ENCODE assay signal across 32 cellular contexts in genomic region chr16:69744363-69745231, GRCh38. TPM values are rescaled to one million over a fixed set of nuclear protein-coding genes. Genes with fewer than 3 reads are reported as not detected.
A peak's percentile ranks its signal among the peaks of the same experiment; 100 is the strongest.
DNase-seq lines count a peak whose midpoint lies in the region; ATAC-seq, FAIRE-seq and TF ChIP-seq lines count a peak whose summit lies in the region.
"Had no signal": no experiment of that assay in that cellular context is flagged by ENCODE, and none has a peak within 500 bp of the region (broad histone marks: within the 10 kb centered on the region; RNA-seq: fewer than 3 reads in every experiment).

No MANE protein-coding gene starts in this region.

- peaks cover 1% of the 10 kb centered on the region for H3K79me2 ChIP-seq in GM12878 (ENCODE audit: control insufficient read depth, insufficient read depth, low read length)

- RAD21 ChIA-PET in GM12878 (lab: Charles Lee; ENCODE audit: unreplicated experiment) = no interaction called here

- H3K9me3 ChIP-seq in GM12878 (replicated peaks; ENCODE audit: control insufficient read depth, insufficient read depth, low read length) = no peaks in the 10 kb centered on the region
- no peaks in the 10 kb centered on the region for H3K9me3 ChIP-seq in spleen
- no peaks in the 10 kb centered on the region for H3K9me3 ChIP-seq in MG63
- H3K9me3 ChIP-seq: adrenal gland, heart right ventricle, right atrium auricular region, stomach, uterus had no signal

- TF ChIP-seq EP300 in GM12878 (IDR thresholded peaks at IDR 0.05; ENCODE audit: borderline replicate concordance in 1 of 2, control insufficient read depth in 1 of 2, low read depth in 2 of 2, low read length in 2 of 2) = no peak

- no peaks in the 10 kb centered on the region for H3K27me3 Mint-ChIP-seq in activated naive CD4-positive, alpha-beta T cell treated with anti-CD3 and anti-CD28 coated beads, Interleukin-2, amount 10 ng/mL, durations not matched to agents 7 days and 5 days
- H3K27me3 Mint-ChIP-seq: brain; CD4-positive, alpha-beta T cell; IgD-negative memory B cell; T-helper 17 cell had no signal

- no peaks in the 10 kb centered on the region for H3K4me1 ChIP-seq in GM12878 (ENCODE audit: control insufficient read depth, insufficient read depth, low read length)
- peaks cover 0 to 13% (median 6%) of the 10 kb centered on the region in 6 donors for H3K4me1 ChIP-seq in spleen
- H3K4me1 ChIP-seq: uterus had no signal

- intact Hi-C loops in GM12878 (cut with micrococcal nuclease; ENCODE audit: unreplicated experiment) = no loop called here
- intact Hi-C loops in spleen (cut with DNase I; ENCODE audit: low total_unique reads) = no loop called here

- H3K36me3 ChIP-seq in GM12878 (ENCODE audit: control insufficient read depth in 2 of 2, insufficient read depth in 2 of 2, low read length in 1 of 2) (peaks cover 41 to 60% of the 10 kb centered on the region in 2 experiments), spleen (peaks cover 15 to 100% (median 96%) of the 10 kb centered on the region in 6 donors), MG63 (peaks cover 44% of the 10 kb centered on the region)
- H3K36me3 ChIP-seq: uterus had no signal

- peaks cover 72% of the 10 kb centered on the region for H3K36me3 Mint-ChIP-seq in activated naive CD4-positive, alpha-beta T cell treated with anti-CD3 and anti-CD28 coated beads, Interleukin-2, amount 10 ng/mL, durations not matched to agents 7 days and 5 days

- TF ChIP-seq RAD21 in GM12878 (IDR thresholded peaks at IDR 0.05; ENCODE audit: insufficient read depth, low read depth, low read length) = no peak

- H2AFZ ChIP-seq in GM12878 (ENCODE audit: control insufficient read depth, low read depth, low read length) = no peak overlapping the region

- DNase-seq in activated naive CD4-positive, alpha-beta T cell treated with anti-CD3 and anti-CD28 coated beads, Interleukin-2, amount 10 ng/mL, durations not matched to agents 7 days and 5 days = no peak
- DNase-seq in activated naive CD4-positive, alpha-beta T cell treated with anti-CD3 and anti-CD28 coated beads, Interleukin-2, amount 50 U/mL, for 16 hours = no peak
- DNase-seq in GM12878 (ENCODE audit: low read depth, low spot score) = no peak
- peak; percentile 59 for DNase-seq in spleen
- DNase-seq in MG63 = no peak
- DNase-seq in kidney glomerular epithelial cell (lab: John Stamatoyannopoulos, UW) = no peak
- DNase-seq: activated CD8-positive, alpha-beta memory T cell treated with anti-CD3 and anti-CD28 coated beads for 24 hours; activated gamma-delta T cell; activated T-cell treated with anti-CD3 and anti-CD28 coated beads for 4 hours; adrenal gland; AML-193; CD4-positive, alpha-beta T cell; dorsolateral prefrontal cortex; heart right ventricle; left ventricle myocardium superior; NCI-H1048; NCI-H748 treated with DMSO at 0.1 percent for 48 hours; Right ventricle myocardium superior; stimulated activated CD4-positive, alpha-beta T cell treated with anti-CD3 and anti-CD28 coated beads, Interleukin-1b, Interleukin-23, amount 100 ng/mL, for 48 hours; stomach; T-helper 17 cell; uterus had no signal

- BruUV-seq in GM12878 (replicated peaks; lab: Mats Ljungman, UMichigan) = no TSS peak

- H3K4me3 Mint-ChIP-seq in activated naive CD4-positive, alpha-beta T cell treated with anti-CD3 and anti-CD28 coated beads, Interleukin-2, amount 10 ng/mL, durations not matched to agents 7 days and 5 days = no peak overlapping the region
- H3K4me3 Mint-ChIP-seq: brain; CD4-positive, alpha-beta T cell; IgD-negative memory B cell; T-helper 17 cell had no signal

- FAIRE-seq in GM12878 (lab: Jason Lieb, UNC) = no peak
- FAIRE-seq: endometrium, frontal cortex, keratinocyte, TTC549 had no signal

- peaks cover 2% of the 10 kb centered on the region for H3K4me1 Mint-ChIP-seq in activated naive CD4-positive, alpha-beta T cell treated with anti-CD3 and anti-CD28 coated beads, Interleukin-2, amount 10 ng/mL, durations not matched to agents 7 days and 5 days
- H3K4me1 Mint-ChIP-seq: brain, IgD-negative memory B cell had no signal

- no peak for TF ChIP-seq CTCF in GM12878 (IDR thresholded peaks at IDR 0.05 in 2 of 3, conservative IDR thresholded peaks at IDR 0.05 in 1 of 3; ENCODE audit: control insufficient read depth in 2 of 3, extremely low read depth in 1 of 3, insufficient read depth in 1 of 3, low read depth in 3 of 3, low read length in 3 of 3)
- TF ChIP-seq CTCF in spleen (IDR thresholded peaks at IDR 0.05 in 8 of 11, conservative IDR thresholded peaks at IDR 0.05 in 3 of 11) = no peak

- H3K9ac ChIP-seq in GM12878 (ENCODE audit: control insufficient read depth, insufficient read depth, low read length) = no peak overlapping the region

- peak; percentile 38 for TF ChIP-seq POLR2A in GM12878 (IDR thresholded peaks at IDR 0.05; ENCODE audit: low read depth, low read length)
- TF ChIP-seq POLR2A in spleen (IDR thresholded peaks at IDR 0.05) = no peak

- WGBS in GM12878 (ENCODE audit: insufficient coverage, insufficient replicate concordance, low lambda C conversion rate, missing lambda C conversion rate) = 97% methylated on average over 34 of the region's 35 CpGs
- 92 to 96% (median 94%) methylated on average over 33 to 35 of the region's 35 CpGs for WGBS in spleen, 5 donors

- no peaks in the 10 kb centered on the region for H4K20me1 ChIP-seq in GM12878 (ENCODE audit: control insufficient read depth, insufficient read depth)

- no peak overlapping the region for H3K4me2 ChIP-seq in GM12878 (ENCODE audit: control insufficient read depth, insufficient read depth)
- H3K4me2 ChIP-seq: smooth muscle cell had no signal

- POLR2A ChIA-PET in GM12878 (lab: Charles Lee) = no interaction called here

- H3K27me3 ChIP-seq in GM12878 (replicated peaks in 1 of 2; ENCODE audit: control insufficient read depth in 2 of 2, insufficient read depth in 2 of 2, low read length in 1 of 2) (no peaks in the 10 kb centered on the region), spleen (replicated peaks in 1 of 7) (no peaks in the 10 kb centered on the region), MG63 (no peaks in the 10 kb centered on the region)
- H3K27me3 ChIP-seq: adrenal gland, dorsolateral prefrontal cortex, heart right ventricle, right atrium auricular region, stomach, uterus had no signal

- ATAC-seq in GM12878 = no peak
- ATAC-seq: activated CD4-positive, CD25-positive, alpha-beta regulatory T cell treated with anti-CD3 and anti-CD28 coated beads, Interleukin-2, amount 50 U/mL, for 24 hours; HCT116; heart right ventricle; left ventricle myocardium superior; T-helper 17 cell had no signal

- SMC1A ChIA-PET in GM12878 (lab: Charles Lee; ENCODE audit: uncharacterized antibody, unreplicated experiment) = no interaction called here

- CTCF ChIA-PET in activated naive CD4-positive, alpha-beta T cell treated with anti-CD3 and anti-CD28 coated beads, Interleukin-2, amount 10 ng/mL, durations not matched to agents 7 days and 5 days (lab: Charles Lee) = interaction anchor here (2.1 kb wide), 1 partner anchor 10 kb away, joined by 6 read pairs; the partner anchor contains the start of gene NOB1
- CTCF ChIA-PET in GM12878 (lab: Yijun Ruan, JAX) = interaction anchor here (2.0 to 2.7 kb wide), 2 partner anchors 10 to 349 kb away, joined by 6 to 11 read pairs; partner anchors contain the start of gene NOB1

- in situ Hi-C loops in GM12878 (cut with MboI) = no loop called here

- H3K4me3 ChIP-seq in GM12878 (no peak overlapping the region), spleen (no peak overlapping the region), MG63 (no peak overlapping the region)
- H3K4me3 ChIP-seq: adrenal gland, dorsolateral prefrontal cortex, heart right ventricle, right atrium auricular region, smooth muscle cell, stomach, uterus had no signal

- H3K9me3 Mint-ChIP-seq in activated naive CD4-positive, alpha-beta T cell treated with anti-CD3 and anti-CD28 coated beads, Interleukin-2, amount 10 ng/mL, durations not matched to agents 7 days and 5 days = no peaks in the 10 kb centered on the region
- H3K9me3 Mint-ChIP-seq: brain; CD4-positive, alpha-beta T cell; IgD-negative memory B cell had no signal

- H3K27ac Mint-ChIP-seq in activated naive CD4-positive, alpha-beta T cell treated with anti-CD3 and anti-CD28 coated beads, Interleukin-2, amount 10 ng/mL, durations not matched to agents 7 days and 5 days = peak overlapping the region; percentile 72
- H3K27ac Mint-ChIP-seq: brain; CD4-positive, alpha-beta T cell had no signal

- H3K27ac ChIP-seq in GM12878 (ENCODE audit: control insufficient read depth, insufficient read depth) (no peak overlapping the region), spleen (no peak overlapping the region)
- H3K27ac ChIP-seq: dorsolateral prefrontal cortex, heart right ventricle, right atrium auricular region, stomach, uterus had no signal

RNA-seq across cellular contexts. Expression of gene NOB1, which starts 10.1 kb away (rescaled TPM):
- 31.1 and 34.0 TPM in 2 replicates for total RNA-seq in GM12878 (2013; cell fraction: nucleolus; rRNA removed)
- 55.6 and 64.0 TPM in 2 replicates for total RNA-seq in GM12878 (2014; rRNA removed)
- total RNA-seq in GM12878 (2014; rRNA removed; fragmentation: Illumina TruSeq; extraction: Trizol) = 67.0 and 68.6 TPM in 2 replicates
- total RNA-seq in GM12878 (2021) = 93.1 and 97.9 TPM in 2 replicates
- 49.2 TPM for polyA plus RNA-seq in GM12878 (2011; ENCODE audit: low read depth)
- polyA plus RNA-seq in GM12878 (2011; rRNA removed) = 86.4 and 112 TPM in 2 replicates
- polyA plus RNA-seq in GM12878 (2011; cell fraction: cytosol; rRNA removed) = 167 and 168 TPM in 2 replicates
- polyA plus RNA-seq in GM12878 (2011; cell fraction: nucleus; rRNA removed) = 89.6 and 97.2 TPM in 2 replicates
- 101 and 107 TPM in 2 replicates for polyA plus RNA-seq in GM12878 (2012)
- 51.1 and 87.9 TPM in 2 replicates for polyA plus RNA-seq in GM12878 (2014; fragmentation: Illumina TruSeq; extraction: Trizol)
- polyA plus RNA-seq in GM12878 (2014; fragmentation: Nextera tagmentation; extraction: Ambion mirVana) = 10 to 100 TPM; 31.1 to 44.0 TPM
- 117 and 121 TPM in 2 replicates for polyA plus RNA-seq in GM12878 (2014; rRNA removed)
- 10 to 100 TPM; 76.9 to 79.1 TPM for polyA plus RNA-seq in GM12878 (2016; fragmentation: Nextera tagmentation; extraction: Ambion mirVana)
- polyA minus RNA-seq in GM12878 (2011; rRNA and poly(A)+ RNA removed) = 86.5 and 139 TPM in 2 replicates
- 47.7 and 51.3 TPM in 2 replicates for polyA minus RNA-seq in GM12878 (2011; cell fraction: cytosol; rRNA and poly(A)+ RNA removed)
- 32.5 and 54.4 TPM in 2 replicates for polyA minus RNA-seq in GM12878 (2011; cell fraction: nucleus; rRNA and poly(A)+ RNA removed)
- total RNA-seq in spleen = 10 to 100 TPM; 39.1 to 44.7 (median 39.7) TPM
- 10 to 100 TPM; 35.1 to 48.8 (median 46.1) TPM for polyA plus RNA-seq in spleen
- 52.8 and 79.0 TPM in 2 replicates for total RNA-seq in MG63 (2014; rRNA removed; shearing (Covaris generic); ENCODE audit: low replicate concordance)

RNA-seq across cellular contexts. Expression of gene WWP2, which starts 17.5 kb away (rescaled TPM):
- 58.8 and 64.9 TPM in 2 replicates for total RNA-seq in GM12878 (2013; cell fraction: nucleolus; rRNA removed)
- total RNA-seq in GM12878 (2014; rRNA removed) (22.5 and 27.3 TPM in 2 replicates), GM12878 (2014; rRNA removed; fragmentation: Illumina TruSeq; extraction: Trizol) (16.9 and 20.3 TPM in 2 replicates), GM12878 (2021) (40.4 and 47.0 TPM in 2 replicates), spleen (100 to 1,000 TPM in 1 of 7 donors, 10 to 100 TPM in 6; 57.4 to 109 (median 74.6) TPM)
- 9.8 TPM for polyA plus RNA-seq in GM12878 (2011; ENCODE audit: low read depth)
- polyA plus RNA-seq in GM12878 (2011; rRNA removed) (5.0 and 8.6 TPM in 2 replicates), GM12878 (2014; fragmentation: Illumina TruSeq; extraction: Trizol) (27.4 and 33.7 TPM in 2 replicates), GM12878 (2014; fragmentation: Nextera tagmentation; extraction: Ambion mirVana) (1 to 10 TPM; 2.8 to 2.9 TPM), GM12878 (2014; rRNA removed) (18.5 and 21.6 TPM in 2 replicates), GM12878 (2016; fragmentation: Nextera tagmentation; extraction: Ambion mirVana) (10 to 100 TPM; 29.8 to 31.4 TPM), spleen (10 to 100 TPM; 13.7 to 33.9 (median 18.9) TPM)
- 9.9 and 15.0 TPM in 2 replicates for polyA plus RNA-seq in GM12878 (2011; cell fraction: cytosol; rRNA removed)
- 29.9 and 49.2 TPM in 2 replicates for polyA plus RNA-seq in GM12878 (2011; cell fraction: nucleus; rRNA removed)
- 17.6 and 19.3 TPM in 2 replicates for polyA plus RNA-seq in GM12878 (2012)
- polyA minus RNA-seq in GM12878 (2011; rRNA and poly(A)+ RNA removed) = 11.6 and 15.1 TPM in 2 replicates
- polyA minus RNA-seq in GM12878 (2011; cell fraction: cytosol; rRNA and poly(A)+ RNA removed) = 5.6 and 9.3 TPM in 2 replicates
- 10.3 and 26.2 TPM in 2 replicates for polyA minus RNA-seq in GM12878 (2011; cell fraction: nucleus; rRNA and poly(A)+ RNA removed)
- 3.9 and 15.5 TPM in 2 replicates for total RNA-seq in MG63 (2014; rRNA removed; shearing (Covaris generic); ENCODE audit: low replicate concordance)

RNA-seq across cellular contexts. Expression of gene NQO1, which starts 18.2 kb away (rescaled TPM):
- total RNA-seq in GM12878 (2013; cell fraction: nucleolus; rRNA removed) = 2.5 and 2.7 TPM in 2 replicates
- total RNA-seq in GM12878 (2014; rRNA removed) (24.6 and 26.4 TPM in 2 replicates), GM12878 (2014; rRNA removed; fragmentation: Illumina TruSeq; extraction: Trizol) (27.6 and 33.4 TPM in 2 replicates), GM12878 (2021) (24.0 and 25.0 TPM in 2 replicates), spleen (10 to 100 TPM in 6 of 7 donors, 1 to 10 TPM in 1; 9.2 to 70.6 (median 24.0) TPM)
- polyA plus RNA-seq in GM12878 (2011; ENCODE audit: low read depth) = 15.3 TPM
- polyA plus RNA-seq in GM12878 (2011; rRNA removed) (29.0 and 34.1 TPM in 2 replicates), GM12878 (2014; fragmentation: Illumina TruSeq; extraction: Trizol) (25.5 and 35.9 TPM in 2 replicates), GM12878 (2014; fragmentation: Nextera tagmentation; extraction: Ambion mirVana) (10 to 100 TPM; 35.2 to 40.0 TPM), GM12878 (2014; rRNA removed) (25.0 and 26.0 TPM in 2 replicates), GM12878 (2016; fragmentation: Nextera tagmentation; extraction: Ambion mirVana) (10 to 100 TPM; 82.4 to 84.9 TPM), spleen (10 to 100 TPM; 13.0 to 25.6 (median 13.4) TPM)
- 32.2 and 35.7 TPM in 2 replicates for polyA plus RNA-seq in GM12878 (2011; cell fraction: cytosol; rRNA removed)
- polyA plus RNA-seq in GM12878 (2011; cell fraction: nucleus; rRNA removed) = 10.9 and 14.9 TPM in 2 replicates
- 14.0 and 15.3 TPM in 2 replicates for polyA plus RNA-seq in GM12878 (2012)
- 15.7 and 18.5 TPM in 2 replicates for polyA minus RNA-seq in GM12878 (2011; rRNA and poly(A)+ RNA removed)
- 7.1 and 9.1 TPM in 2 replicates for polyA minus RNA-seq in GM12878 (2011; cell fraction: cytosol; rRNA and poly(A)+ RNA removed)
- 2.4 and 2.7 TPM in 2 replicates for polyA minus RNA-seq in GM12878 (2011; cell fraction: nucleus; rRNA and poly(A)+ RNA removed)
- 157 and 197 TPM in 2 replicates for total RNA-seq in MG63 (2014; rRNA removed; shearing (Covaris generic); ENCODE audit: low replicate concordance)
